In the genomic region with DNA sequence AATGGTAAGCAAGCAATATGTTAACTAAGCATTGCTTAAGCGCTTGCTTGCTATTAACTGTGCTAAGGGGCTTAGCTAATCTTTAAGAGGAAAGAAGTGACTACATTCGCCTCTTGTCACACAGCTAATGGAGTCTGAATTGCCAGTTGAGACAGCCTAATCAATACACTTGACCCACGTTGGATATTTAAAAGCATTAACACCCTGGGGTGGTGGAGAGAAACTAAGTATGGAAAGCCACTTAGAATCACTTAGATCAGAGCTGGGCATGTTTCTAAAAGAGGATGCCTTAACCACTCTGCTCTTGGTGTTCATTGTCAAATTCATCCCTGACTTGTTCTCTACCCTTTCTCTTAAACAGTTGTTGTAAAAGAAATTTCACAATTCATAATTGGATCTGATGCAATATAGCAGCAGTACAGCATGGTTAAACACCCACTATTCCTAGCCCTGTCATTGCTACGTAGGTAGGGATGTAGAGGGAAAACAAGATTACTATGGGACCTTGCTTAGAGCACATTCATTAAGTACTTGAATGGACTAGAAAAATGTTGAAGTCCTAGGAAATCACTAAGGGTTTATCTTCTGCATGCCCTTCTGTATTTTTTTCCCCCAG, we compare ENCODE assay signal across 24 cellular contexts. TPM values are rescaled to one million over a fixed set of nuclear protein-coding genes. Genes with fewer than 3 reads are reported as not detected.
A peak's percentile ranks its signal among the peaks of the same experiment; 100 is the strongest.
DNase-seq lines count a peak whose midpoint lies in the region; ATAC-seq and TF ChIP-seq lines count a peak whose summit lies in the region.
"Had no signal": no experiment of that assay in that cellular context is flagged by ENCODE, and none has a peak within 500 bp of the region (broad histone marks: within the 10 kb centered on the region; RNA-seq: fewer than 3 reads in every experiment).

No MANE protein-coding gene starts in this region.

- in situ Hi-C loops in mammary epithelial cell (cut with MboI; ENCODE audit: low sequenced_read_pairs in 2 of 2), result loop anchor here in 1 of 2 donors (25.0 kb wide), 1 partner anchor 181 kb away; no protein-coding TSS in a partner anchor

- dilution Hi-C loops in mammary epithelial cell (cut with HindIII; ENCODE audit: low sequenced_read_pairs), result no loop called here

- ATAC-seq in T-helper 17 cell (no peak), left lung (peak; percentile 49), HG02623 (IDR thresholded peaks at IDR 0.05; ENCODE audit: unreplicated experiment) (no peak), foreskin keratinocyte (no peak)
- ATAC-seq: activated CD8-positive, alpha-beta T cell treated with anti-CD3 and anti-CD28 coated beads, Interleukin-2, amount 10 ng/mL, durations not matched to agents 7 days and 5 days; Right ventricle myocardium inferior had no signal

- no peaks in the 10 kb centered on the region for H3K79me2 ChIP-seq in mammary epithelial cell (ENCODE audit: insufficient read depth, low read length)

- WGBS in mammary epithelial cell (ENCODE audit: low coverage, missing lambda C conversion rate), result 85% methylated on average over 4 of the region's 4 CpGs

- no peaks in the 10 kb centered on the region for H3K9me3 ChIP-seq in T-helper 17 cell (ENCODE audit: control insufficient read depth, low read length, poor library complexity, severe bottlenecking)
- no peaks in the 10 kb centered on the region for H3K9me3 ChIP-seq in left lung
- H3K9me3 ChIP-seq in mammary epithelial cell (replicated peaks; ENCODE audit: insufficient read depth, low read length), result no peaks in the 10 kb centered on the region
- H3K9me3 ChIP-seq: sigmoid colon, tibial artery had no signal

- H3K27me3 ChIP-seq in left lung (peaks cover 35 to 39% of the 10 kb centered on the region in 2 donors), mammary epithelial cell (ENCODE audit: insufficient read depth, low read length) (peaks cover 19% of the 10 kb centered on the region), foreskin keratinocyte (peaks cover 48% of the 10 kb centered on the region)

- peaks cover 3% of the 10 kb centered on the region for H3K4me1 Mint-ChIP-seq in T-helper 17 cell

- DNase-seq in DMS79 treated with DMSO at 0.1 percent for 48 hours (lab: John Stamatoyannopoulos, UW) (peak; percentile 48), NCI-H128 (lab: John Stamatoyannopoulos, UW; ENCODE audit: unreplicated experiment) (peak; percentile 63), T-helper 17 cell (no peak), left lung (no peak), middle frontal gyrus (ENCODE audit: extremely low spot score, low spot score) (no peak), mammary epithelial cell (no peak), foreskin keratinocyte (no peak)
- DNase-seq: activated CD4-positive, CD25-positive, alpha-beta regulatory T cell treated with anti-CD3 and anti-CD28 coated beads, Interleukin-2, amount 50 U/mL, for 72 hours; activated CD8-positive, alpha-beta T cell treated with anti-CD3 and anti-CD28 coated beads, Interleukin-2, amount 10 ng/mL, durations not matched to agents 7 days and 5 days; activated gamma-delta T cell; brain microvascular endothelial cell; effector CD8-positive, alpha-beta T cell; erythroblast; NCI-H1694; NCI-H2227 treated with DMSO at 0.1 percent for 48 hours; sigmoid colon; stomach; SW 1271; tibial artery had no signal

- intact Hi-C loops in left lung (cut with DNase I), result no loop called here
- intact Hi-C loops in mammary epithelial cell (cut with micrococcal nuclease), result no loop called here

- CTCF ChIA-PET in mammary epithelial cell (lab: Charles Lee; ENCODE audit: low non-redundant PET), result no interaction called here

- H3K36me3 ChIP-seq in left lung (peaks cover 0 to 18% of the 10 kb centered on the region in 2 donors), mammary epithelial cell (ENCODE audit: insufficient read depth, low read length) (no peaks in the 10 kb centered on the region)
- H3K36me3 ChIP-seq: brain microvascular endothelial cell had no signal

- H2AFZ ChIP-seq in mammary epithelial cell (ENCODE audit: low read depth, low read length), result no peak overlapping the region

- H3K27ac ChIP-seq in left lung (no peak overlapping the region), mammary epithelial cell (ENCODE audit: insufficient read depth, low read depth, low read length) (no peak overlapping the region), foreskin keratinocyte (no peak overlapping the region)
- H3K27ac ChIP-seq: brain microvascular endothelial cell, sigmoid colon, stomach, tibial artery had no signal

- TF ChIP-seq CTCF in left lung (IDR thresholded peaks at IDR 0.05) (no peak), mammary epithelial cell (conservative IDR thresholded peaks at IDR 0.05 in 1 of 2, IDR thresholded peaks at IDR 0.05 in 1 of 2; ENCODE audit: extremely low read depth in 1 of 2, insufficient read depth in 1 of 2, low read depth in 1 of 2, low read length in 2 of 2) (no peak), foreskin keratinocyte (conservative IDR thresholded peaks at IDR 0.05) (no peak)

- H3K4me3 ChIP-seq in left lung (no peak overlapping the region), mammary epithelial cell (replicated peaks in 1 of 3; ENCODE audit: insufficient read depth in 1 of 3, low read depth in 2 of 3, low read length in 3 of 3) (no peak overlapping the region)
- H3K4me3 ChIP-seq: sigmoid colon, stomach, tibial artery had no signal

- H3K4me3 Mint-ChIP-seq in T-helper 17 cell, result no peak overlapping the region
- H3K4me3 Mint-ChIP-seq: activated CD8-positive, alpha-beta T cell treated with anti-CD3 and anti-CD28 coated beads, Interleukin-2, amount 10 ng/mL, durations not matched to agents 7 days and 5 days had no signal

- no peaks in the 10 kb centered on the region for H4K20me1 ChIP-seq in mammary epithelial cell (ENCODE audit: insufficient read depth, low read length)

- BruUV-seq in mammary epithelial cell (replicated peaks; lab: Mats Ljungman, UMichigan), result no TSS peak

- H3K4me1 ChIP-seq in left lung, result peaks cover 0 to 19% of the 10 kb centered on the region in 2 donors
- H3K4me1 ChIP-seq in mammary epithelial cell (ENCODE audit: insufficient read depth, low read length), result peaks cover 9% of the 10 kb centered on the region
- no peaks in the 10 kb centered on the region for H3K4me1 ChIP-seq in foreskin keratinocyte

- peaks cover under 1% of the 10 kb centered on the region for H3K36me3 Mint-ChIP-seq in T-helper 17 cell (ENCODE audit: low read depth)

- no peak overlapping the region for H3K9ac ChIP-seq in mammary epithelial cell (ENCODE audit: insufficient read depth, low read length)

- H3K27ac Mint-ChIP-seq in T-helper 17 cell, result peak overlapping the region; percentile 51
- H3K27ac Mint-ChIP-seq: activated CD8-positive, alpha-beta T cell treated with anti-CD3 and anti-CD28 coated beads, Interleukin-2, amount 10 ng/mL, durations not matched to agents 7 days and 5 days; progenitor cell of endocrine pancreas had no signal

- H3K4me2 ChIP-seq in mammary epithelial cell (ENCODE audit: insufficient read depth, low read depth, low read length), result no peak overlapping the region

- H3K27me3 Mint-ChIP-seq in T-helper 17 cell, result peaks cover 23% of the 10 kb centered on the region

RNA-seq across cellular contexts. Expression of a gene that starts 3.5 kb away (rescaled TPM):
- total RNA-seq in T-helper 17 cell, result not detected
- under 1 TPM; 0.18 to 0.23 TPM for total RNA-seq in left lung
- total RNA-seq in mammary epithelial cell, result not detected
- not detected for polyA plus RNA-seq in mammary epithelial cell
- polyA minus RNA-seq in mammary epithelial cell, result not detected
- not detected in 2 replicates for total RNA-seq in foreskin keratinocyte
- not detected in 2 replicates for polyA plus RNA-seq in foreskin keratinocyte
- total RNA-seq: activated CD8-positive, alpha-beta T cell treated with anti-CD3 and anti-CD28 coated beads, Interleukin-2, amount 10 ng/mL, durations not matched to agents 7 days and 5 days; progenitor cell of endocrine pancreas; Right ventricle myocardium inferior; sigmoid colon; stomach had no signal
- polyA plus RNA-seq: adipose tissue, liver, sigmoid colon, stomach had no signal

RNA-seq across cellular contexts. Expression of a gene that starts 10.4 kb away (rescaled TPM):
- total RNA-seq in T-helper 17 cell (not detected), left lung (under 1 TPM; 0.73 to 0.84 TPM), mammary epithelial cell (under 1 TPM; 0.17 to 0.21 TPM), foreskin keratinocyte (not detected in 2 replicates)
- polyA plus RNA-seq in mammary epithelial cell (not detected), foreskin keratinocyte (not detected in 2 replicates)
- polyA minus RNA-seq in mammary epithelial cell, result not detected
- total RNA-seq: activated CD8-positive, alpha-beta T cell treated with anti-CD3 and anti-CD28 coated beads, Interleukin-2, amount 10 ng/mL, durations not matched to agents 7 days and 5 days; Right ventricle myocardium inferior had no signal
- polyA plus RNA-seq: liver had no signal

Comparison
In these comparisons a context has a peak if more than half of its experiments do, and no peak if none do; other contexts are left out.
1. DNase-seq: peak in DMS79 treated with DMSO at 0.1 percent for 48 hours (single experiment) and NCI-H128 (single experiment); none in T-helper 17 cell (0 of 3), left lung (0 of 2), middle frontal gyrus (single experiment), mammary epithelial cell (single experiment) and foreskin keratinocyte (0 of 2).